Comparison of ENCODE assay signal across 8 cellular contexts in genomic region chr12:95204141-95204866, GRCh38. TPM values are rescaled to one million over a fixed set of nuclear protein-coding genes. Genes with fewer than 3 reads are reported as not detected.
DNase-seq lines count a peak whose midpoint lies in the region; ATAC-seq and TF ChIP-seq lines count a peak whose summit lies in the region.

No MANE protein-coding gene starts in this region.

- H2AK5ac ChIP-seq in trophoblast cell (ENCODE audit: low read length): peak overlapping the region; percentile 93

- H3K79me2 ChIP-seq in trophoblast cell (ENCODE audit: control insufficient read depth, insufficient read depth, low read length, poor library complexity): peaks cover 8% of the 10 kb centered on the region

- H3K4me3 ChIP-seq in GM06990 (replicated peaks; ENCODE audit: low read depth, low read length) (0 out of 2 replicates have a peak overlapping the region, but pooled peaks have one; percentile 12), Panc1 (ENCODE audit: low read depth in 2 of 2, low read length in 2 of 2) (peak overlapping the region; percentile 17 to 38), trophoblast cell (ENCODE audit: low read depth, low read length) (no peak overlapping the region), WERI-Rb-1 (ENCODE audit: low read depth, low read length) (no peak overlapping the region)

- ATAC-seq in Panc1 (peak; percentile 91), HG03095 (IDR thresholded peaks at IDR 0.05; ENCODE audit: unreplicated experiment) (no peak)

- peak overlapping the region; percentile 93 for H3K14ac ChIP-seq in trophoblast cell (ENCODE audit: low read length)

- H3K4ac ChIP-seq in trophoblast cell (ENCODE audit: low read depth, low read length): peak overlapping the region; percentile 90

- H3K9me3 ChIP-seq in Panc1 (ENCODE audit: control insufficient read depth, insufficient read depth, low read depth, low read length) (no peaks in the 10 kb centered on the region), trophoblast cell (ENCODE audit: insufficient read depth, low read depth, low read length) (no peaks in the 10 kb centered on the region), WERI-Rb-1 (ENCODE audit: severe bottlenecking) (no peaks in the 10 kb centered on the region)

- peak overlapping the region; percentile 55 for H3K4me2 ChIP-seq in trophoblast cell (ENCODE audit: low read length)

- DNase-seq in GM06990 (ENCODE audit: extremely low read depth, insufficient read length) (peak; percentile 45), Panc1 (ENCODE audit: low read depth, low spot score) (no peak), fibroblast of peridontal ligament (ENCODE audit: extremely low read depth) (peak; percentile 80), trophoblast cell (peak; percentile 90 to 96), WERI-Rb-1 (no peak), posterior vena cava (ENCODE audit: low spot score) (no peak)
- no peak for DNase-seq in activated naive CD4-positive, alpha-beta T cell treated with anti-CD3 and anti-CD28 coated beads, Interleukin-2, amount 50 U/mL, for 16 hours

- CTCF ChIA-PET in Panc1 (lab: Charles Lee): no interaction called here

- peak overlapping the region; percentile 96 for H2BK12ac ChIP-seq in trophoblast cell (ENCODE audit: low read length)

- peaks cover 25% of the 10 kb centered on the region for H3K79me1 ChIP-seq in trophoblast cell (ENCODE audit: low read length)

- H3K9ac ChIP-seq in trophoblast cell (ENCODE audit: low read length): no peak overlapping the region

- intact Hi-C loops in Panc1 (cut with micrococcal nuclease; ENCODE audit: unreplicated experiment): no loop called here
- intact Hi-C loops in posterior vena cava (cut with DNase I): loop anchor here in 1 of 2 donors (10.0 kb wide), 1 partner anchor 80 kb away; no protein-coding TSS in a partner anchor

- H3K27me3 ChIP-seq in GM06990 (replicated peaks; ENCODE audit: control insufficient read depth, insufficient read depth, low read length) (no peaks in the 10 kb centered on the region), Panc1 (ENCODE audit: control insufficient read depth, insufficient read depth, low read length) (no peaks in the 10 kb centered on the region), trophoblast cell (ENCODE audit: insufficient read depth, low read length) (no peaks in the 10 kb centered on the region), WERI-Rb-1 (ENCODE audit: insufficient read depth, low read depth, severe bottlenecking) (no peaks in the 10 kb centered on the region)

- H2BK120ac ChIP-seq in trophoblast cell (ENCODE audit: insufficient read depth, low read length, poor library complexity): peak overlapping the region; percentile 93

- peak overlapping the region; percentile 59 for H4K12ac ChIP-seq in trophoblast cell (ENCODE audit: low read depth, low read length)

- H2AFZ ChIP-seq in trophoblast cell (ENCODE audit: insufficient read depth, low read length, poor library complexity): peak overlapping the region; percentile 43

- TSS peak; percentile 18 for BruUV-seq in Panc1 (replicated peaks; lab: Mats Ljungman, UMichigan)

- H3K4me1 ChIP-seq in Panc1 (ENCODE audit: control insufficient read depth, insufficient read depth, low read length): peaks cover 67% of the 10 kb centered on the region
- H3K4me1 ChIP-seq in trophoblast cell (ENCODE audit: control insufficient read depth in 1 of 2, insufficient read depth in 2 of 2, low read length in 2 of 2): peaks cover 18 to 27% of the 10 kb centered on the region in 2 experiments

- H4K8ac ChIP-seq in trophoblast cell (ENCODE audit: low read depth, low read length): peak overlapping the region; percentile 71

- H3K27ac ChIP-seq in Panc1 (ENCODE audit: low read length) (peak overlapping the region; percentile 98), trophoblast cell (ENCODE audit: low read depth, low read length) (peak overlapping the region; percentile 96), WERI-Rb-1 (no peak overlapping the region)

- peak overlapping the region; percentile 95 for H4K91ac ChIP-seq in trophoblast cell (ENCODE audit: low read depth, low read length)

- POLR2A ChIA-PET in Panc1 (lab: Charles Lee): no interaction called here

- H3K23ac ChIP-seq in trophoblast cell (ENCODE audit: low read length): no peak overlapping the region

- H2BK5ac ChIP-seq in trophoblast cell (ENCODE audit: low read depth, low read length, poor library complexity): peak overlapping the region; percentile 96

- TF ChIP-seq CTCF in GM06990 (IDR thresholded peaks at IDR 0.05; ENCODE audit: insufficient read depth, low read length, poor library complexity, severe bottlenecking): no peak
- no peak for TF ChIP-seq CTCF in Panc1 (IDR thresholded peaks at IDR 0.05)
- TF ChIP-seq CTCF in WERI-Rb-1 (IDR thresholded peaks at IDR 0.05; ENCODE audit: low read depth, low read length): no peak

- in situ Hi-C loops in Panc1 (cut with HindIII; ENCODE audit: low pct_unique_long_range_greater_than_20kb, low sequenced_read_pairs): no loop called here

- peak overlapping the region; percentile 88 for H3K18ac ChIP-seq in trophoblast cell (ENCODE audit: low read length)

- no CpG with 5 or more reads among the region's 11 CpGs for WGBS in trophoblast cell (ENCODE audit: extremely low coverage, insufficient coverage, insufficient read length)

- no peaks in the 10 kb centered on the region for H3K36me3 ChIP-seq in GM06990 (ENCODE audit: control insufficient read depth, insufficient read depth, low read length)
- no peaks in the 10 kb centered on the region for H3K36me3 ChIP-seq in Panc1 (ENCODE audit: control insufficient read depth, insufficient read depth, low read length)
- H3K36me3 ChIP-seq in trophoblast cell (ENCODE audit: control insufficient read depth in 1 of 2, insufficient read depth in 2 of 2, low read length in 2 of 2): peaks cover 3 to 14% of the 10 kb centered on the region in 2 experiments
- H3K36me3 ChIP-seq in WERI-Rb-1: peaks cover 21% of the 10 kb centered on the region

RNA-seq across cellular contexts. Expression of gene FGD6, which starts 13.0 kb away (rescaled TPM):
- total RNA-seq in Panc1 (2021; ENCODE audit: unreplicated experiment) (28.3 TPM), posterior vena cava (10 to 100 TPM in 1 of 2 donors, 1 to 10 TPM in 1; 7.4 to 11.4 TPM)
- polyA plus RNA-seq in Panc1 (2012; ENCODE audit: insufficient read length): 9.2 TPM
- polyA plus RNA-seq in trophoblast cell (2013): 36.2 and 36.3 TPM in 2 replicates

RNA-seq across cellular contexts. Expression of gene VEZT, which starts 13.3 kb away (rescaled TPM):
- total RNA-seq in Panc1 (2021; ENCODE audit: unreplicated experiment) (70.6 TPM), posterior vena cava (10 to 100 TPM; 58.7 to 76.6 TPM)
- 35.8 TPM for polyA plus RNA-seq in Panc1 (2012; ENCODE audit: insufficient read length)
- 72.0 and 72.3 TPM in 2 replicates for polyA plus RNA-seq in trophoblast cell (2013)

Comparison
In these comparisons a context has a peak if more than half of its experiments do, and no peak if none do; other contexts are left out.
1. DNase-seq: peak in GM06990 (single experiment), fibroblast of peridontal ligament (single experiment) and trophoblast cell (2 of 2); none in Panc1 (single experiment), WERI-Rb-1 (single experiment), posterior vena cava (single experiment) and activated naive CD4-positive, alpha-beta T cell treated with anti-CD3 and anti-CD28 coated beads, Interleukin-2, amount 50 U/mL, for 16 hours (single experiment).
2. H3K4me3 ChIP-seq: peak in GM06990 (single experiment) and Panc1 (2 of 2); none in trophoblast cell (single experiment) and WERI-Rb-1 (single experiment).